ENCODE assay signal across 8 cellular contexts in the genomic region with DNA sequence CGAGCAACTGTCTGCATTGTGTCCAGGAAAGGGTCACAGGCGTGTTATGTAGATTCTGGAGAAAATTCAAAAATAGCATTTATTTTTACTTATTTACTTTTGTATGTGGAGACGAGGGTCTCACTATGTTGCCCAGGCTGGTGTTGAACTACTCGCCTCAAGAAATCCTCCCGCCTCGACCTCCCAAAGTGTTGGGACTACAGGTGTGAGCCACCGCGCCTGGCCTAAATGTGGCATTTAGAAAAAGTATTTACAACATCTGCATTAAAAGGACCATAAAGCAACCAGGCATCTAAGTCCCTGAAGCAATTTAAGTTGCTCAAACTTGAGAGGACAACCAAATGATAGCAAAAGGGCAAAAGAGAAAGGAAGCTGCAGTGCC. TPM values are rescaled to one million over a fixed set of nuclear protein-coding genes. Genes with fewer than 3 reads are reported as not detected.
DNase-seq lines count a peak whose midpoint lies in the region; ATAC-seq, FAIRE-seq and TF ChIP-seq lines count a peak whose summit lies in the region.

No MANE protein-coding gene starts in this region.

- H3K27ac Mint-ChIP-seq in CD4-positive, alpha-beta memory T cell: peak overlapping the region; percentile 97 to 99 (median 98)

- H3K4me3 Mint-ChIP-seq in CD4-positive, alpha-beta memory T cell: peak overlapping the region; percentile 89 to 99 (median 96)

- TF ChIP-seq POLR2A in endothelial cell of umbilical vein (IDR thresholded peaks at IDR 0.05; ENCODE audit: low read depth, low read length): no peak

- ATAC-seq in GM18873 (IDR thresholded peaks at IDR 0.05; ENCODE audit: low FRiP score, unreplicated experiment): no peak

- CTCF ChIA-PET in CD4-positive, alpha-beta memory T cell (lab: Charles Lee; ENCODE audit: partially characterized antibody): no interaction called here
- CTCF ChIA-PET in endothelial cell of umbilical vein (lab: Charles Lee): interaction anchor here (0.8 to 2.7 kb wide), 9 partner anchors 8 to 278 kb away, joined by 3 to 17 read pairs (median 4); no protein-coding TSS in a partner anchor

- peaks cover 38 to 68% of the 10 kb centered on the region in 2 donors for H3K36me3 Mint-ChIP-seq in CD4-positive, alpha-beta memory T cell

- BruUV-seq in endothelial cell of umbilical vein (replicated peaks; lab: Mats Ljungman, UMichigan): no TSS peak

- no peak for DNase-seq in CD4-positive, alpha-beta memory T cell
- no peak for DNase-seq in endothelial cell of umbilical vein (ENCODE audit: low read depth, low spot score)
- DNase-seq in osteoblast (ENCODE audit: insufficient read length, low spot score, missing footprints): no peak
- no peak for DNase-seq in anterior cingulate cortex (lab: John Stamatoyannopoulos, UW)
- DNase-seq in mucosa of gallbladder (ENCODE audit: low spot score): no peak
- no peak for DNase-seq in 8988T

- no peak for TF ChIP-seq CTCF in OCI-LY3 (IDR thresholded peaks at IDR 0.05; ENCODE audit: low read depth, low read length)
- no peak for TF ChIP-seq CTCF in endothelial cell of umbilical vein (IDR thresholded peaks at IDR 0.05; ENCODE audit: extremely low read depth in 1 of 2, insufficient read depth in 1 of 2, low read depth in 1 of 2, low read length in 2 of 2)
- no peak for TF ChIP-seq CTCF in osteoblast (IDR thresholded peaks at IDR 0.05; ENCODE audit: extremely low read depth, low read depth, low read length)

- H3K27me3 ChIP-seq in CD4-positive, alpha-beta memory T cell (ENCODE audit: insufficient read depth, low read length): no peaks in the 10 kb centered on the region
- H3K27me3 ChIP-seq in OCI-LY3 (ENCODE audit: low read depth, low read length) (no peaks in the 10 kb centered on the region), endothelial cell of umbilical vein (ENCODE audit: control insufficient read depth in 2 of 2, insufficient read depth in 2 of 2, low read length in 2 of 2) (no peaks in the 10 kb centered on the region), osteoblast (ENCODE audit: insufficient read depth, low read length) (no peaks in the 10 kb centered on the region)

- H3K36me3 ChIP-seq in CD4-positive, alpha-beta memory T cell (ENCODE audit: insufficient read depth, low read length): peaks cover 22% of the 10 kb centered on the region
- H3K36me3 ChIP-seq in OCI-LY3 (replicated peaks; ENCODE audit: low read depth, low read length): peaks cover 37% of the 10 kb centered on the region
- H3K36me3 ChIP-seq in endothelial cell of umbilical vein (ENCODE audit: control insufficient read depth in 2 of 2, extremely low read depth in 1 of 2, insufficient read depth in 2 of 2, low read length in 2 of 2): peaks cover 18% of the 10 kb centered on the region in 2 experiments
- peaks cover 43% of the 10 kb centered on the region for H3K36me3 ChIP-seq in osteoblast (ENCODE audit: insufficient read depth, low read length)

- peaks cover 34% of the 10 kb centered on the region for H3K4me1 ChIP-seq in CD4-positive, alpha-beta memory T cell (ENCODE audit: insufficient read depth, low read length)
- H3K4me1 ChIP-seq in OCI-LY3 (ENCODE audit: low read length) (peaks cover 34% of the 10 kb centered on the region), endothelial cell of umbilical vein (ENCODE audit: control insufficient read depth, extremely low read depth, insufficient read depth, low read length) (peaks cover 23% of the 10 kb centered on the region), osteoblast (ENCODE audit: insufficient read depth, low read length) (peaks cover 32% of the 10 kb centered on the region)

- POLR2A ChIA-PET in CD4-positive, alpha-beta memory T cell (lab: Charles Lee; ENCODE audit: partially characterized antibody): interaction anchor here (0.6 to 2.8 kb wide), 21 partner anchors 8 to 1774 kb away, joined by 3 to 29 read pairs (median 6); partner anchors contain the start of genes AMPD3, EIF3F, IPO7 and TMEM41B
- POLR2A ChIA-PET in endothelial cell of umbilical vein (lab: Charles Lee): interaction anchor here (0.8 to 1.5 kb wide), 6 partner anchors 10 to 229 kb away, joined by 3 to 9 read pairs (median 3); partner anchors contain the start of gene AKIP1

- peak overlapping the region; percentile 61 to 87 for H3K4me3 ChIP-seq in CD4-positive, alpha-beta memory T cell (ENCODE audit: low read length in 2 of 2)
- H3K4me3 ChIP-seq in OCI-LY3 (ENCODE audit: low read length): peak overlapping the region; percentile 98
- H3K4me3 ChIP-seq in endothelial cell of umbilical vein (replicated peaks in 1 of 3; ENCODE audit: insufficient read depth in 1 of 3, low read depth in 1 of 3, low read length in 3 of 3): peak overlapping the region; percentile 58 to 92 (median 88)
- peak overlapping the region; percentile 100 for H3K4me3 ChIP-seq in osteoblast (ENCODE audit: insufficient read depth, low read length)

- intact Hi-C loops in CD4-positive, alpha-beta memory T cell (cut with micrococcal nuclease): loop anchor here (1.0 to 10.0 kb wide), 8 partner anchors 229 to 1620 kb away; partner anchors contain the start of genes AKIP1, TMEM9B and WEE1
- intact Hi-C loops in endothelial cell of umbilical vein (cut with micrococcal nuclease): loop anchor here (1.0 to 5.0 kb wide), 3 partner anchors 11 to 283 kb away; partner anchors contain the start of gene TMEM9B

- dilution Hi-C loops in endothelial cell of umbilical vein (cut with MboI; ENCODE audit: extremely low pct_ligation_motif_present, low sequenced_read_pairs): no loop called here

- peaks cover 0 to 2% (median 0%) of the 10 kb centered on the region in 8 donors for H3K9me3 Mint-ChIP-seq in CD4-positive, alpha-beta memory T cell

- peaks cover 28 to 68% (median 36%) of the 10 kb centered on the region in 4 donors for H3K4me1 Mint-ChIP-seq in CD4-positive, alpha-beta memory T cell

- H3K4me2 ChIP-seq in OCI-LY3 (ENCODE audit: low read length) (peak overlapping the region; percentile 66), endothelial cell of umbilical vein (ENCODE audit: insufficient read depth, low read length) (peak overlapping the region; percentile 85), osteoblast (ENCODE audit: insufficient read depth, low read length) (peak overlapping the region; percentile 90)

- H3K79me2 ChIP-seq in OCI-LY3 (ENCODE audit: low read length) (peaks cover 51% of the 10 kb centered on the region), endothelial cell of umbilical vein (ENCODE audit: control insufficient read depth, insufficient read depth, low read length) (peaks cover 37% of the 10 kb centered on the region), osteoblast (ENCODE audit: insufficient read depth, low read length) (peaks cover 46% of the 10 kb centered on the region)

- H2AFZ ChIP-seq in OCI-LY3 (ENCODE audit: low read depth, low read length): no peak overlapping the region
- peak overlapping the region; percentile 43 for H2AFZ ChIP-seq in endothelial cell of umbilical vein (ENCODE audit: low read depth, low read length)
- H2AFZ ChIP-seq in osteoblast (ENCODE audit: low read length): peak overlapping the region; percentile 92

- FAIRE-seq in endothelial cell of umbilical vein (lab: Jason Lieb, UNC): no peak

- no peaks in the 10 kb centered on the region for H3K9me1 ChIP-seq in endothelial cell of umbilical vein (replicated peaks; ENCODE audit: control insufficient read depth, extremely low read depth, insufficient read depth, low read length)

- H3K27me3 Mint-ChIP-seq in CD4-positive, alpha-beta memory T cell: no peaks in the 10 kb centered on the region

- H3K9me3 ChIP-seq in CD4-positive, alpha-beta memory T cell (ENCODE audit: control insufficient read depth in 1 of 2, low read length in 2 of 2): no peaks in the 10 kb centered on the region
- H3K9me3 ChIP-seq in OCI-LY3 (ENCODE audit: insufficient read depth, low read length) (no peaks in the 10 kb centered on the region), endothelial cell of umbilical vein (replicated peaks; ENCODE audit: control insufficient read depth, insufficient read depth, low read length) (no peaks in the 10 kb centered on the region), osteoblast (ENCODE audit: low read depth, low read length) (no peaks in the 10 kb centered on the region)

- peak overlapping the region; percentile 96 for H3K27ac ChIP-seq in CD4-positive, alpha-beta memory T cell (ENCODE audit: low read depth, low read length)
- peak overlapping the region; percentile 90 for H3K27ac ChIP-seq in OCI-LY3 (ENCODE audit: low read length)
- H3K27ac ChIP-seq in endothelial cell of umbilical vein (ENCODE audit: insufficient read depth, low read depth, low read length): peak overlapping the region; percentile 86
- H3K27ac ChIP-seq in osteoblast (ENCODE audit: low read depth, low read length): peak overlapping the region; percentile 97

- H4K20me1 ChIP-seq in OCI-LY3 (ENCODE audit: insufficient read depth, low read length) (peaks cover 15% of the 10 kb centered on the region), endothelial cell of umbilical vein (replicated peaks; ENCODE audit: control insufficient read depth, extremely low read depth, insufficient read depth, low read length) (peaks cover 1% of the 10 kb centered on the region), osteoblast (ENCODE audit: insufficient read depth, low read length) (peaks cover 18% of the 10 kb centered on the region)

- H3K9ac ChIP-seq in OCI-LY3 (ENCODE audit: low read length): peak overlapping the region; percentile 100
- H3K9ac ChIP-seq in endothelial cell of umbilical vein (replicated peaks; ENCODE audit: extremely low read depth, insufficient read depth, low read length): peak overlapping the region; percentile 99

RNA-seq across cellular contexts. Expression of gene TRIM66, which starts 0.6 kb away (rescaled TPM):
- total RNA-seq in CD4-positive, alpha-beta memory T cell: 10 to 100 TPM; 25.0 to 31.3 TPM
- under 1 TPM in 1 of 2 donors, not detected in 1; 0.67 TPM for polyA plus RNA-seq in CD4-positive, alpha-beta memory T cell
- total RNA-seq in endothelial cell of umbilical vein (8.6 and 11.7 TPM in 2 replicates), osteoblast (9.0 and 10.9 TPM in 2 replicates), mucosa of gallbladder (7.1 TPM)
- 5.1 and 5.5 TPM in 2 replicates for polyA plus RNA-seq in endothelial cell of umbilical vein
- polyA plus RNA-seq in endothelial cell of umbilical vein (2011; cell fraction: cytosol; rRNA removed): 2.4 and 3.2 TPM in 2 replicates
- polyA plus RNA-seq in endothelial cell of umbilical vein (2011; cell fraction: nucleus; rRNA removed): 28.0 and 29.1 TPM in 2 replicates
- polyA plus RNA-seq in endothelial cell of umbilical vein (2012): 4.6 and 5.0 TPM in 2 replicates
- 15.5 and 20.2 TPM in 2 replicates for polyA minus RNA-seq in endothelial cell of umbilical vein
- 3.9 TPM for polyA minus RNA-seq in endothelial cell of umbilical vein (2011; cell fraction: cytosol; rRNA and poly(A)+ RNA removed)
- polyA minus RNA-seq in endothelial cell of umbilical vein (2011; cell fraction: nucleus; rRNA and poly(A)+ RNA removed): 16.5 and 30.4 TPM in 2 replicates

RNA-seq across cellular contexts. Expression of gene RPL27A, which starts 0.8 kb away (rescaled TPM):
- total RNA-seq in CD4-positive, alpha-beta memory T cell: 1,000 to 10,000 TPM; 1,456 to 1,504 TPM
- 1,000 to 10,000 TPM; 3,607 to 3,736 TPM for polyA plus RNA-seq in CD4-positive, alpha-beta memory T cell
- total RNA-seq in endothelial cell of umbilical vein (952 and 1,303 TPM in 2 replicates), osteoblast (710 and 869 TPM in 2 replicates), mucosa of gallbladder (513 TPM)
- polyA plus RNA-seq in endothelial cell of umbilical vein: 1,047 and 1,363 TPM in 2 replicates
- 1,329 and 1,448 TPM in 2 replicates for polyA plus RNA-seq in endothelial cell of umbilical vein (2011; cell fraction: cytosol; rRNA removed)
- 314 and 358 TPM in 2 replicates for polyA plus RNA-seq in endothelial cell of umbilical vein (2011; cell fraction: nucleus; rRNA removed)
- polyA plus RNA-seq in endothelial cell of umbilical vein (2012): 1,567 and 2,454 TPM in 2 replicates
- polyA minus RNA-seq in endothelial cell of umbilical vein: 388 and 392 TPM in 2 replicates
- polyA minus RNA-seq in endothelial cell of umbilical vein (2011; cell fraction: cytosol; rRNA and poly(A)+ RNA removed): 855 TPM
- 174 and 196 TPM in 2 replicates for polyA minus RNA-seq in endothelial cell of umbilical vein (2011; cell fraction: nucleus; rRNA and poly(A)+ RNA removed)
